ENCODE assay signal across 16 cellular contexts in the genomic region with DNA sequence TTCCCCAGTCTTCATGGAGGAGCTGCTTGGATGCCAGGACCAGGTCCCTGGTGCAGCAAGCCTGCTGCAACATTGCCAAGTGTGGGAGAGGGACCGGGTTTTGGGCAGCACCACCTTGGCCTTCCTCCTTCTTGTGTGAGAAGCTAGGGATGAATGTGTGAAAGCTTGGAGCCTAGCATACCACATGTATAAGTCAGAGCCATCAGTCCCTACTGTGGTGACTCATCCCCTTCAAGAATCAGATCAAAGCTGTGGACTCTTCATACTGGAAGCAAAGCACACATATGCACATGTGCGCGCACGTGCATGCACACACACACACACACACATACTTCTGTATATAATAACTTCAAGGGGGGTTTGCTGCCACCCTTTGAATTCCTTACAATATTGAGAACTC.
DNase-seq lines count a peak whose midpoint lies in the region; ATAC-seq lines count a peak whose summit lies in the region.
"Had no signal": no experiment of that assay in that cellular context is flagged by ENCODE, and none has a peak within 500 bp of the region (broad histone marks: within the 10 kb centered on the region; RNA-seq: fewer than 3 reads in every experiment).

No MANE protein-coding gene starts in this region.

- H3K9me3 Mint-ChIP-seq in activated CD4-positive, alpha-beta T cell treated with anti-CD3 and anti-CD28 coated beads for 36 hours (ENCODE audit: low read depth), result no peaks in the 10 kb centered on the region
- H3K9me3 Mint-ChIP-seq: dendritic cell treated with granulocyte-macrophage colony-stimulating factor and Interleukin-4, amounts not matched to agents 40 ng/mL and 50 ng/mL, for 4 days; natural killer cell had no signal

- CTCF ChIA-PET in activated CD4-positive, alpha-beta T cell treated with anti-CD3 and anti-CD28 coated beads for 36 hours (lab: Charles Lee), result interaction anchor here (0.5 kb wide), 1 partner anchor 23 kb away, joined by 4 read pairs; no protein-coding TSS in a partner anchor

- intact Hi-C loops in activated CD4-positive, alpha-beta T cell treated with anti-CD3 and anti-CD28 coated beads for 36 hours (cut with DNase I, micrococcal nuclease), result no loop called here

- no peak for ATAC-seq in activated CD4-positive, alpha-beta T cell treated with anti-CD3 and anti-CD28 coated beads for 36 hours
- ATAC-seq: natural killer cell had no signal

- H3K36me3 ChIP-seq in SJSA1, result no peaks in the 10 kb centered on the region
- H3K36me3 ChIP-seq: vagina had no signal

- H3K27me3 Mint-ChIP-seq in activated CD4-positive, alpha-beta T cell treated with anti-CD3 and anti-CD28 coated beads for 36 hours, result peaks cover 4% of the 10 kb centered on the region
- H3K27me3 Mint-ChIP-seq: dendritic cell treated with granulocyte-macrophage colony-stimulating factor and Interleukin-4, amounts not matched to agents 40 ng/mL and 50 ng/mL, for 4 days had no signal

- no peaks in the 10 kb centered on the region for H3K9me3 ChIP-seq in SJSA1 (replicated peaks)
- H3K9me3 ChIP-seq: vagina had no signal

- POLR2A ChIA-PET in activated CD4-positive, alpha-beta T cell treated with anti-CD3 and anti-CD28 coated beads for 36 hours (lab: Charles Lee), result no interaction called here

- no peak overlapping the region for H3K27ac ChIP-seq in SJSA1
- H3K27ac ChIP-seq: KMS-11, vagina had no signal

- H3K36me3 Mint-ChIP-seq in activated CD4-positive, alpha-beta T cell treated with anti-CD3 and anti-CD28 coated beads for 36 hours (ENCODE audit: low read depth), result no peaks in the 10 kb centered on the region
- H3K36me3 Mint-ChIP-seq: natural killer cell had no signal

- no peak overlapping the region for H3K4me3 Mint-ChIP-seq in activated CD4-positive, alpha-beta T cell treated with anti-CD3 and anti-CD28 coated beads for 36 hours
- H3K4me3 Mint-ChIP-seq: dendritic cell treated with granulocyte-macrophage colony-stimulating factor and Interleukin-4, amounts not matched to agents 40 ng/mL and 50 ng/mL, for 4 days; natural killer cell had no signal

- no peak overlapping the region for H3K4me3 ChIP-seq in SJSA1
- H3K4me3 ChIP-seq: vagina had no signal

- H3K27ac Mint-ChIP-seq in activated CD4-positive, alpha-beta T cell treated with anti-CD3 and anti-CD28 coated beads for 36 hours, result no peak overlapping the region
- H3K27ac Mint-ChIP-seq: dendritic cell treated with granulocyte-macrophage colony-stimulating factor and Interleukin-4, amounts not matched to agents 40 ng/mL and 50 ng/mL, for 4 days; natural killer cell had no signal

- no peaks in the 10 kb centered on the region for H3K27me3 ChIP-seq in SJSA1 (replicated peaks)
- H3K27me3 ChIP-seq: vagina had no signal

- DNase-seq in ELR (ENCODE audit: low read depth), result peak; percentile 71
- peak; percentile 36 to 47 for DNase-seq in SJSA1 (ENCODE audit: low read depth in 1 of 2, low spot score in 2 of 2)
- DNase-seq in fibroblast of peridontal ligament (ENCODE audit: extremely low read depth), result peak; percentile 73
- peak; percentile 89 for DNase-seq in renal cortical epithelial cell (ENCODE audit: low read depth)
- no peak for DNase-seq in AML-193 (lab: John Stamatoyannopoulos, UW)
- DNase-seq in DMS79 treated with DMSO at 0.1 percent for 48 hours (lab: John Stamatoyannopoulos, UW), result no peak
- no peak for DNase-seq in activated CD4-positive, alpha-beta T cell treated with anti-CD3 and anti-CD28 coated beads for 36 hours
- no peak for DNase-seq in Kasumi-1 (lab: John Stamatoyannopoulos, UW)
- DNase-seq: activated CD4-positive, alpha-beta T cell treated with anti-CD3 and anti-CD28 coated beads for 4 hours; activated gamma-delta T cell; natural killer cell; NCI-H2171 treated with DMSO at 0.1 percent for 48 hours; SIG-M5 had no signal

- H3K4me1 Mint-ChIP-seq in activated CD4-positive, alpha-beta T cell treated with anti-CD3 and anti-CD28 coated beads for 36 hours, result no peaks in the 10 kb centered on the region
- H3K4me1 Mint-ChIP-seq: natural killer cell had no signal

- peaks cover 7% of the 10 kb centered on the region; the same call in 1 of the 2 replicates for H3K4me1 ChIP-seq in SJSA1 (replicated peaks)
- H3K4me1 ChIP-seq: vagina had no signal

Comparison
In these comparisons a context has a peak if more than half of its experiments do, and no peak if none do; other contexts are left out.
1. DNase-seq: peak in ELR (single experiment), SJSA1 (2 of 2), fibroblast of peridontal ligament (single experiment) and renal cortical epithelial cell (single experiment); none in AML-193 (0 of 2), DMS79 treated with DMSO at 0.1 percent for 48 hours (single experiment), activated CD4-positive, alpha-beta T cell treated with anti-CD3 and anti-CD28 coated beads for 36 hours (single experiment) and Kasumi-1 (0 of 2).